8 cellular contexts compared by ENCODE assay signal in genomic region chr15:67824900-67825879, GRCh38. TPM values are rescaled to one million over a fixed set of nuclear protein-coding genes. Genes with fewer than 3 reads are reported as not detected.
DNase-seq lines count a peak whose midpoint lies in the region; ATAC-seq and TF ChIP-seq lines count a peak whose summit lies in the region.

Gene SKOR1, plus strand, starts transcription at chr15:67825509. Its CDS starts 94 bp downstream, at chr15:67825603.

- H3K4me1 ChIP-seq in cardiac muscle cell (ENCODE audit: low read depth) = peaks cover 3% of the 10 kb centered on the region

- H3K27ac Mint-ChIP-seq in activated T-helper 2 cell treated with anti-CD3 and anti-CD28 coated beads, Interferon-gamma antibody, Interleukin-2, Interleukin-4, amounts not matched to agents 10 μg/mL and 5 μg/mL and 100 μg/mL, durations not matched to agents 14 hours and 24 hours and 36 hours = peak within 1 kb of the TSS; percentile 55
- no peak within 1 kb of the TSS for H3K27ac Mint-ChIP-seq in type B pancreatic cell

- no peak within 1 kb of the TSS for H3K27ac ChIP-seq in cardiac muscle cell

- no peaks in the 10 kb centered on the region for H3K36me3 ChIP-seq in cardiac muscle cell

- H3K4me3 ChIP-seq in cardiac muscle cell (no peak within 1 kb of the TSS), iPS-18c (ENCODE audit: insufficient read depth, low read depth, low read length) (peak within 1 kb of the TSS; percentile 24; the same call in 1 of the 2 replicates)

- H3K4me3 Mint-ChIP-seq in activated T-helper 2 cell treated with anti-CD3 and anti-CD28 coated beads, Interferon-gamma antibody, Interleukin-2, Interleukin-4, amounts not matched to agents 10 μg/mL and 5 μg/mL and 100 μg/mL, durations not matched to agents 14 hours and 24 hours and 36 hours (ENCODE audit: low read depth) = no peak within 1 kb of the TSS
- H3K4me3 Mint-ChIP-seq in type B pancreatic cell = peak within 1 kb of the TSS; percentile 80

- TF ChIP-seq CTCF in cardiac muscle cell (IDR thresholded peaks at IDR 0.05; ENCODE audit: low read depth, low read length) (no peak), type B pancreatic cell (conservative IDR thresholded peaks at IDR 0.05) (no peak)

- no peaks in the 10 kb centered on the region for H3K9me3 Mint-ChIP-seq in activated T-helper 2 cell treated with anti-CD3 and anti-CD28 coated beads, Interferon-gamma antibody, Interleukin-2, Interleukin-4, amounts not matched to agents 10 μg/mL and 5 μg/mL and 100 μg/mL, durations not matched to agents 14 hours and 24 hours and 36 hours
- H3K9me3 Mint-ChIP-seq in type B pancreatic cell = no peaks in the 10 kb centered on the region

- peaks cover 15% of the 10 kb centered on the region for H3K4me1 Mint-ChIP-seq in activated T-helper 2 cell treated with anti-CD3 and anti-CD28 coated beads, Interferon-gamma antibody, Interleukin-2, Interleukin-4, amounts not matched to agents 10 μg/mL and 5 μg/mL and 100 μg/mL, durations not matched to agents 14 hours and 24 hours and 36 hours (ENCODE audit: low read depth)
- peaks cover 32% of the 10 kb centered on the region for H3K4me1 Mint-ChIP-seq in type B pancreatic cell (ENCODE audit: unreplicated experiment)

- ATAC-seq in Right ventricle myocardium superior (ENCODE audit: poor library complexity) = no peak
- no peak for ATAC-seq in HG02642 (IDR thresholded peaks at IDR 0.05; ENCODE audit: poor library complexity, unreplicated experiment)

- H3K36me3 Mint-ChIP-seq in activated T-helper 2 cell treated with anti-CD3 and anti-CD28 coated beads, Interferon-gamma antibody, Interleukin-2, Interleukin-4, amounts not matched to agents 10 μg/mL and 5 μg/mL and 100 μg/mL, durations not matched to agents 14 hours and 24 hours and 36 hours (ENCODE audit: low read depth) = peaks cover 3% of the 10 kb centered on the region
- H3K36me3 Mint-ChIP-seq in type B pancreatic cell = no peaks in the 10 kb centered on the region

- DNase-seq in cardiac muscle cell (ENCODE audit: low read depth in 1 of 2, low spot score in 1 of 2) = peak; percentile 57 to 65
- DNase-seq in Right ventricle myocardium superior = no peak
- DNase-seq in activated T-helper 2 cell treated with anti-CD3 and anti-CD28 coated beads, Interferon-gamma antibody, Interleukin-2, Interleukin-4, amounts not matched to agents 10 μg/mL and 5 μg/mL and 100 μg/mL, durations not matched to agents 14 hours and 24 hours and 36 hours (ENCODE audit: low spot score) = no peak
- no peak for DNase-seq in type B pancreatic cell (ENCODE audit: extremely low spot score, unreplicated experiment)
- DNase-seq in NCI-H1694 treated with DMSO at 0.1 percent for 48 hours (lab: John Stamatoyannopoulos, UW) = no peak
- DNase-seq in HT-29 (ENCODE audit: low spot score) = no peak

- peaks cover 68% of the 10 kb centered on the region for H3K27me3 Mint-ChIP-seq in activated T-helper 2 cell treated with anti-CD3 and anti-CD28 coated beads, Interferon-gamma antibody, Interleukin-2, Interleukin-4, amounts not matched to agents 10 μg/mL and 5 μg/mL and 100 μg/mL, durations not matched to agents 14 hours and 24 hours and 36 hours (ENCODE audit: low read depth)
- H3K27me3 Mint-ChIP-seq in type B pancreatic cell = peaks cover 80% of the 10 kb centered on the region

- intact Hi-C loops in Right ventricle myocardium superior (cut with DNase I) = no loop called here
- intact Hi-C loops in activated T-helper 2 cell treated with anti-CD3 and anti-CD28 coated beads, Interferon-gamma antibody, Interleukin-2, Interleukin-4, amounts not matched to agents 10 μg/mL and 5 μg/mL and 100 μg/mL, durations not matched to agents 14 hours and 24 hours and 36 hours (cut with micrococcal nuclease) = no loop called here

- peaks cover 100% of the 10 kb centered on the region for H3K27me3 ChIP-seq in cardiac muscle cell

- H3K9me3 ChIP-seq in cardiac muscle cell (ENCODE audit: low read depth) (no peaks in the 10 kb centered on the region), iPS-18c (ENCODE audit: control insufficient read depth, insufficient read depth, low read length) (peaks cover 7% of the 10 kb centered on the region)

RNA-seq across cellular contexts. Expression of gene SKOR1, which starts in this region (rescaled TPM):
- total RNA-seq in cardiac muscle cell (0.85 and 1.1 TPM in 2 replicates), Right ventricle myocardium superior (0.11 TPM), type B pancreatic cell (ENCODE audit: low replicate concordance) (0.29 and 0.65 TPM in 2 replicates)
- polyA plus RNA-seq in cardiac muscle cell = 0.24 TPM in 1 of 2 replicates, not detected in the other
- total RNA-seq in activated T-helper 2 cell treated with anti-CD3 and anti-CD28 coated beads, Interferon-gamma antibody, Interleukin-2, Interleukin-4, amounts not matched to agents 10 μg/mL and 5 μg/mL and 100 μg/mL, durations not matched to agents 14 hours and 24 hours and 36 hours = 0.09 and 0.21 TPM in 2 replicates
- total RNA-seq in HT-29 (2014; rRNA removed; shearing (Covaris generic)) = 0.15 and 0.18 TPM in 2 replicates

Comparison
In these comparisons a context has a peak if more than half of its experiments do, and no peak if none do; other contexts are left out.
1. DNase-seq: peak in cardiac muscle cell (2 of 2); none in Right ventricle myocardium superior (single experiment), activated T-helper 2 cell treated with anti-CD3 and anti-CD28 coated beads, Interferon-gamma antibody, Interleukin-2, Interleukin-4, amounts not matched to agents 10 μg/mL and 5 μg/mL and 100 μg/mL, durations not matched to agents 14 hours and 24 hours and 36 hours (single experiment), type B pancreatic cell (single experiment), NCI-H1694 treated with DMSO at 0.1 percent for 48 hours (single experiment) and HT-29 (single experiment).